15 cellular contexts compared by ENCODE assay signal in genomic region chr4:78336093-78336943, GRCh38.
DNase-seq lines count a peak whose midpoint lies in the region; ATAC-seq and TF ChIP-seq lines count a peak whose summit lies in the region.
"Had no signal": no experiment of that assay in that cellular context is flagged by ENCODE, and none has a peak within 500 bp of the region (broad histone marks: within the 10 kb centered on the region; RNA-seq: fewer than 3 reads in every experiment).

No MANE protein-coding gene starts in this region.

- no peak overlapping the region for H3K9ac ChIP-seq in SK-N-SH
- H3K9ac ChIP-seq in fibroblast of lung (ENCODE audit: insufficient read depth, low read length), result no peak overlapping the region
- no peak overlapping the region for H3K9ac ChIP-seq in parathyroid adenoma

- CTCF ChIA-PET in SK-N-SH (lab: Yijun Ruan, JAX), result interaction anchor here (1.5 kb wide), 1 partner anchor 10 kb away, joined by 3 read pairs; no protein-coding TSS in a partner anchor

- H3K9me3 ChIP-seq in SK-N-SH, result no peaks in the 10 kb centered on the region
- no peaks in the 10 kb centered on the region for H3K9me3 ChIP-seq in fibroblast of lung (ENCODE audit: control insufficient read depth, insufficient read depth, low read depth, low read length)
- no peaks in the 10 kb centered on the region for H3K9me3 ChIP-seq in parathyroid adenoma (ENCODE audit: control insufficient read depth, low read length)

- H3K79me2 ChIP-seq in GM23338 (replicated peaks; ENCODE audit: insufficient read depth) (no peaks in the 10 kb centered on the region), SK-N-SH (ENCODE audit: insufficient read depth) (no peaks in the 10 kb centered on the region), fibroblast of lung (ENCODE audit: control insufficient read depth, insufficient read depth, low read length) (no peaks in the 10 kb centered on the region), parathyroid adenoma (no peaks in the 10 kb centered on the region)

- TF ChIP-seq CTCF in GM23338 (conservative IDR thresholded peaks at IDR 0.05; ENCODE audit: low read depth in 2 of 2), result no peak
- TF ChIP-seq CTCF in SK-N-SH (IDR thresholded peaks at IDR 0.05), result no peak
- no peak for TF ChIP-seq CTCF in fibroblast of lung (conservative IDR thresholded peaks at IDR 0.05 in 1 of 2, IDR thresholded peaks at IDR 0.05 in 1 of 2; ENCODE audit: low read depth in 1 of 2, low read length in 2 of 2)
- TF ChIP-seq CTCF in parathyroid adenoma (IDR thresholded peaks at IDR 0.05), result no peak

- H2AFZ ChIP-seq in GM23338 (no peak overlapping the region), SK-N-SH (ENCODE audit: low read depth) (no peak overlapping the region), fibroblast of lung (ENCODE audit: low read length) (no peak overlapping the region), parathyroid adenoma (no peak overlapping the region)

- H3K4me3 Mint-ChIP-seq in GM23338, result peak overlapping the region; percentile 12; the same call in 1 of the 3 replicates
- H3K4me3 Mint-ChIP-seq: activated B cell treated with CpG ODN at 0.5 μM for 24 hours; activated naive CD4-positive, alpha-beta T cell treated with anti-CD3 and anti-CD28 coated beads, Interleukin-2, amount 50 U/mL, for 24 hours; CD8-positive, alpha-beta T cell; dendritic cell treated with granulocyte-macrophage colony-stimulating factor and Interleukin-4, amounts not matched to agents 40 ng/mL and 50 ng/mL, for 4 days; natural killer cell had no signal

- POLR2A ChIA-PET in SK-N-SH (lab: Yijun Ruan, JAX), result no interaction called here

- H3K4me1 Mint-ChIP-seq in GM23338, result peaks cover 57% of the 10 kb centered on the region
- H3K4me1 Mint-ChIP-seq: activated B cell treated with CpG ODN at 0.5 μM for 24 hours; activated naive CD4-positive, alpha-beta T cell treated with anti-CD3 and anti-CD28 coated beads, Interleukin-2, amount 50 U/mL, for 24 hours; natural killer cell had no signal

- no peaks in the 10 kb centered on the region for H3K9me2 ChIP-seq in GM23338 (ENCODE audit: insufficient read depth)
- no peaks in the 10 kb centered on the region for H3K9me2 ChIP-seq in SK-N-SH

- no peaks in the 10 kb centered on the region for H3K9me3 Mint-ChIP-seq in GM23338
- H3K9me3 Mint-ChIP-seq: activated B cell treated with CpG ODN at 0.5 μM for 24 hours; activated naive CD4-positive, alpha-beta T cell treated with anti-CD3 and anti-CD28 coated beads, Interleukin-2, amount 50 U/mL, for 24 hours; CD8-positive, alpha-beta T cell; dendritic cell treated with granulocyte-macrophage colony-stimulating factor and Interleukin-4, amounts not matched to agents 40 ng/mL and 50 ng/mL, for 4 days; natural killer cell had no signal

- H3K36me3 ChIP-seq in GM23338 (ENCODE audit: insufficient read depth) (peaks cover 17% of the 10 kb centered on the region), SK-N-SH (replicated peaks in 1 of 2; ENCODE audit: control insufficient read depth in 1 of 2, insufficient read depth in 2 of 2, low read length in 1 of 2) (peaks cover 5 to 12% of the 10 kb centered on the region in 2 experiments), fibroblast of lung (ENCODE audit: control insufficient read depth, insufficient read depth, low read length) (no peaks in the 10 kb centered on the region), parathyroid adenoma (ENCODE audit: control insufficient read depth, insufficient read depth, low read length) (no peaks in the 10 kb centered on the region)

- no peaks in the 10 kb centered on the region for H4K20me1 ChIP-seq in GM23338 (replicated peaks; ENCODE audit: insufficient read depth)
- no peaks in the 10 kb centered on the region for H4K20me1 ChIP-seq in SK-N-SH (ENCODE audit: insufficient read depth)
- no peaks in the 10 kb centered on the region for H4K20me1 ChIP-seq in fibroblast of lung (ENCODE audit: control insufficient read depth, extremely low read depth, insufficient read depth, low read length)

- no peak for TF ChIP-seq EP300 in SK-N-SH (IDR thresholded peaks at IDR 0.05; ENCODE audit: borderline replicate concordance in 1 of 2, low read depth in 1 of 2, low read length in 1 of 2)

- H3F3A ChIP-seq in GM23338 (replicated peaks; ENCODE audit: low read depth) (no peaks in the 10 kb centered on the region; the same call in 1 of the 2 replicates), SK-N-SH (replicated peaks; ENCODE audit: insufficient read depth) (no peaks in the 10 kb centered on the region)

- H3K36me3 Mint-ChIP-seq in GM23338 (ENCODE audit: low read depth), result peaks cover 57% of the 10 kb centered on the region
- H3K36me3 Mint-ChIP-seq: activated naive CD4-positive, alpha-beta T cell treated with anti-CD3 and anti-CD28 coated beads, Interleukin-2, amount 50 U/mL, for 24 hours; CD8-positive, alpha-beta T cell; natural killer cell had no signal

- TF ChIP-seq RAD21 in SK-N-SH (IDR thresholded peaks at IDR 0.05; ENCODE audit: low read length), result no peak

- H3K27me3 ChIP-seq in GM23338 (ENCODE audit: insufficient read depth) (no peaks in the 10 kb centered on the region), SK-N-SH (ENCODE audit: insufficient read depth) (no peaks in the 10 kb centered on the region), fibroblast of lung (ENCODE audit: control insufficient read depth, insufficient read depth, low read length) (peaks cover 5% of the 10 kb centered on the region), parathyroid adenoma (ENCODE audit: control insufficient read depth, insufficient read depth, low read length) (no peaks in the 10 kb centered on the region)

- peak overlapping the region; percentile 58; the same call in 1 of the 2 replicates for H3K27ac Mint-ChIP-seq in GM23338
- H3K27ac Mint-ChIP-seq: activated B cell treated with CpG ODN at 0.5 μM for 24 hours; activated naive CD4-positive, alpha-beta T cell treated with anti-CD3 and anti-CD28 coated beads, Interleukin-2, amount 50 U/mL, for 24 hours; CD8-positive, alpha-beta T cell; dendritic cell treated with granulocyte-macrophage colony-stimulating factor and Interleukin-4, amounts not matched to agents 40 ng/mL and 50 ng/mL, for 4 days; natural killer cell had no signal

- H3K4me3 ChIP-seq in GM23338 (no peak overlapping the region), SK-N-SH (ENCODE audit: low read depth in 2 of 2, low read length in 1 of 2) (no peak overlapping the region), fibroblast of lung (replicated peaks in 1 of 4; ENCODE audit: control extremely low read depth in 1 of 4, insufficient read depth in 1 of 4, low read depth in 3 of 4, low read length in 4 of 4) (no peak overlapping the region), parathyroid adenoma (ENCODE audit: low read depth, low read length) (no peak overlapping the region)

- WGBS in SK-N-SH (ENCODE audit: low lambda C conversion rate), result 87% methylated on average over 4 of the region's 4 CpGs

- H3K27ac ChIP-seq in GM23338 (ENCODE audit: low read depth) (0 out of 2 replicates have a peak overlapping the region, but pooled peaks have one; percentile 23), SK-N-SH (ENCODE audit: low read depth in 2 of 2, low read length in 1 of 2) (peak overlapping the region in 1 of 2 experiments; percentile 44; a peak in 1 of 4 replicates), fibroblast of lung (ENCODE audit: insufficient read depth, low read length) (no peak overlapping the region), parathyroid adenoma (no peak overlapping the region)

- ATAC-seq in GM23338 (peak; percentile 66), HG02571 (IDR thresholded peaks at IDR 0.05; ENCODE audit: unreplicated experiment) (no peak)
- ATAC-seq: CD8-positive, alpha-beta T cell; natural killer cell had no signal

- peak; percentile 56 for DNase-seq in GM23338 (ENCODE audit: low spot score)
- no peak for DNase-seq in SK-N-SH
- DNase-seq in fibroblast of lung (ENCODE audit: low read depth in 2 of 2), result peak; percentile 37 to 51
- DNase-seq in T-helper 2 cell, result no peak
- DNase-seq in RPMI8226, result no peak
- DNase-seq: activated B cell treated with CpG ODN at 0.5 μM for 24 hours; activated CD8-positive, alpha-beta memory T cell treated with anti-CD3 and anti-CD28 coated beads, Interleukin-2, amount 50 U/mL, for 48 hours; CD8-positive, alpha-beta T cell; foreskin melanocyte; HCEC 1CT; natural killer cell had no signal

- H3K27me3 Mint-ChIP-seq in GM23338 (ENCODE audit: insufficient read depth, low read depth, poor library complexity), result peaks cover 10% of the 10 kb centered on the region
- H3K27me3 Mint-ChIP-seq: dendritic cell treated with granulocyte-macrophage colony-stimulating factor and Interleukin-4, amounts not matched to agents 40 ng/mL and 50 ng/mL, for 4 days had no signal

- H3K4me2 ChIP-seq in GM23338 (peak overlapping the region; percentile 17; the same call in 1 of the 2 replicates), SK-N-SH (no peak overlapping the region), fibroblast of lung (ENCODE audit: extremely low read depth, insufficient read depth, low read length) (no peak overlapping the region), parathyroid adenoma (ENCODE audit: low read length) (peak overlapping the region; percentile 21)

- H3K4me1 ChIP-seq in GM23338 (ENCODE audit: insufficient read depth), result peaks cover 41% of the 10 kb centered on the region
- H3K4me1 ChIP-seq in SK-N-SH (ENCODE audit: control insufficient read depth in 1 of 2, insufficient read depth in 2 of 2, low read depth in 1 of 2, low read length in 1 of 2), result peaks cover 0 to 11% of the 10 kb centered on the region in 2 experiments; a peak in 2 of 4 replicates
- no peaks in the 10 kb centered on the region for H3K4me1 ChIP-seq in fibroblast of lung (ENCODE audit: control insufficient read depth, extremely low read depth, insufficient read depth, low read length)
- H3K4me1 ChIP-seq in parathyroid adenoma, result no peaks in the 10 kb centered on the region

TF ChIP-seq in SK-N-SH, 30 proteins besides CTCF, POLR2A, EP300 and RAD21:
- TF ChIP-seq MAX (IDR thresholded peaks at IDR 0.05; ENCODE audit: low read depth), result no peak
- TF ChIP-seq NFIC (IDR thresholded peaks at IDR 0.05; ENCODE audit: borderline replicate concordance), result peak; percentile 43; the same call in 1 of the 2 replicates

Comparison
In these comparisons a context has a peak if more than half of its experiments do, and no peak if none do; other contexts are left out.
1. DNase-seq: peak in GM23338 (single experiment) and fibroblast of lung (2 of 2); none in SK-N-SH (single experiment), T-helper 2 cell (0 of 5) and RPMI8226 (single experiment).
2. H3K4me2 ChIP-seq: peak in GM23338 (single experiment) and parathyroid adenoma (single experiment); none in SK-N-SH (single experiment) and fibroblast of lung (single experiment).